8 cellular contexts compared by ENCODE assay signal in the genomic region with DNA sequence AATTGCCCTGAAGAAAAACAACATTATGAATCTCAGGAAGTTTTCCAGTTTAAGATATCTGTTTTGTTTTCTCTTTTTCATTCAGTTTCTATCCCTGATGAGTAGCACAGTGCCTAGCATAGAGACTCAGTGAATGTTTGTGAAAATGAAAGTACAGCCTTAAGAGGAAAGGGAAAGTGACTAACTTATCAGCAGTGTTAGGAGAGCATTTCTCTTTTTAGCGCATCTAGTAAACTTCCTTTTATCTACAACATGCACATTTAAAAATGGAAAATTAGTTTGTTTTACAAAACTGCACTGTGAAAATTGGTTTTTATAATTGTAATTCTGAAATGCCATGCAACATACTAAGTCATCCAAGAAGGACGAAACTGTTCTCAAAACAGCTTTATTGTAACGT.
DNase-seq lines count a peak whose midpoint lies in the region; ATAC-seq and TF ChIP-seq lines count a peak whose summit lies in the region.

No MANE protein-coding gene starts in this region.

- H3K4me1 ChIP-seq in SJCRH30: peaks cover 5% of the 10 kb centered on the region; the same call in 1 of the 2 replicates

- H3K27me3 ChIP-seq in SJCRH30: no peaks in the 10 kb centered on the region

- no peak overlapping the region for H3K27ac ChIP-seq in SJCRH30

- DNase-seq in CD1c-positive myeloid dendritic cell (ENCODE audit: extremely low spot score) (peak; percentile 18), fibroblast of pulmonary artery (ENCODE audit: low read depth) (peak; percentile 33), inferior parietal cortex (ENCODE audit: extremely low spot score) (no peak), dedifferentiated amniotic fluid mesenchymal stem cell (ENCODE audit: extremely low spot score) (no peak), SJCRH30 (no peak)

- no peaks in the 10 kb centered on the region for H3K9me3 Mint-ChIP-seq in IgD-negative memory B cell
- no peaks in the 10 kb centered on the region for H3K9me3 Mint-ChIP-seq in stimulated activated naive CD8-positive, alpha-beta T cell treated with anti-CD3 and anti-CD28 coated beads, Interleukin-15, Interleukin-2, amounts not matched to agents 100 ng/mL and 50 ng/mL, for 24 hours

- H3K36me3 ChIP-seq in SJCRH30: peaks cover 13% of the 10 kb centered on the region

- no peaks in the 10 kb centered on the region for H3K27me3 Mint-ChIP-seq in IgD-negative memory B cell
- H3K27me3 Mint-ChIP-seq in stimulated activated naive CD8-positive, alpha-beta T cell treated with anti-CD3 and anti-CD28 coated beads, Interleukin-15, Interleukin-2, amounts not matched to agents 100 ng/mL and 50 ng/mL, for 24 hours: no peaks in the 10 kb centered on the region

- peaks cover 1% of the 10 kb centered on the region for H3K36me3 Mint-ChIP-seq in IgD-negative memory B cell
- peaks cover 53% of the 10 kb centered on the region for H3K36me3 Mint-ChIP-seq in stimulated activated naive CD8-positive, alpha-beta T cell treated with anti-CD3 and anti-CD28 coated beads, Interleukin-15, Interleukin-2, amounts not matched to agents 100 ng/mL and 50 ng/mL, for 24 hours (ENCODE audit: low read depth)

- ATAC-seq in GM19467 (IDR thresholded peaks at IDR 0.05; ENCODE audit: unreplicated experiment): peak; percentile 84

- H3K27ac Mint-ChIP-seq in IgD-negative memory B cell: peak overlapping the region; percentile 0 to 60 (median 20)
- peak overlapping the region; percentile 76 for H3K27ac Mint-ChIP-seq in stimulated activated naive CD8-positive, alpha-beta T cell treated with anti-CD3 and anti-CD28 coated beads, Interleukin-15, Interleukin-2, amounts not matched to agents 100 ng/mL and 50 ng/mL, for 24 hours

- H3K4me3 ChIP-seq in fibroblast of pulmonary artery (replicated peaks; ENCODE audit: low read depth, low read length): peak overlapping the region; percentile 28
- no peak overlapping the region for H3K4me3 ChIP-seq in SJCRH30

- no peak for TF ChIP-seq CTCF in fibroblast of pulmonary artery (IDR thresholded peaks at IDR 0.05; ENCODE audit: low read length, missing control alignments)

- H3K4me1 Mint-ChIP-seq in IgD-negative memory B cell: peaks cover 12 to 28% (median 26%) of the 10 kb centered on the region in 3 donors
- peaks cover 40% of the 10 kb centered on the region for H3K4me1 Mint-ChIP-seq in stimulated activated naive CD8-positive, alpha-beta T cell treated with anti-CD3 and anti-CD28 coated beads, Interleukin-15, Interleukin-2, amounts not matched to agents 100 ng/mL and 50 ng/mL, for 24 hours (ENCODE audit: low read depth)

- H3K4me3 Mint-ChIP-seq in IgD-negative memory B cell: peak overlapping the region in 1 of 4 donors; percentile 33
- H3K4me3 Mint-ChIP-seq in stimulated activated naive CD8-positive, alpha-beta T cell treated with anti-CD3 and anti-CD28 coated beads, Interleukin-15, Interleukin-2, amounts not matched to agents 100 ng/mL and 50 ng/mL, for 24 hours: peak overlapping the region; percentile 57

- H3K9me3 ChIP-seq in SJCRH30 (replicated peaks): no peaks in the 10 kb centered on the region

Comparison
In these comparisons a context has a peak if more than half of its experiments do, and no peak if none do; other contexts are left out.
1. DNase-seq: peak in CD1c-positive myeloid dendritic cell (single experiment) and fibroblast of pulmonary artery (single experiment); none in inferior parietal cortex (single experiment), dedifferentiated amniotic fluid mesenchymal stem cell (single experiment) and SJCRH30 (0 of 2).